ENCODE assay signal across 26 cellular contexts in the genomic region with DNA sequence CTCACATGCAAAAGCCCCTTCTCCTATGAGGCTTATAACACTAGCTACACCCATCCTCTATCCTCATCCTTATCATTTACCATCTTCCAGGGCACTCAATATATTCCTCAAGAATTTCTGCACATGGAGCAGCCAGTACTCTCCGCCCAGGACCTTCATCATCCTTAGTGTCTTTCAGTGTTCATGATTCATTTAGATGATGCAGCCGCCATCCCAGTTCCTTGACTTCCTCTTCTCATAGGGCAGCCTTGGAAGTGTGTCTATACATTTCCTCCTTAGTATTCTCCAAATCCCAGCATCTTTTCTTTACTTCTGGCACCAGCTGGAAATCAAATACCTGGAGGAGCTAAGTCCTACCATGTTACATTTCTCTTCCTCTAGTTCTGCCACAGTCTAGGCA.
"Had no signal": no experiment of that assay in that cellular context is flagged by ENCODE, and none has a peak within 500 bp of the region (broad histone marks: within the 10 kb centered on the region; RNA-seq: fewer than 3 reads in every experiment).

No MANE protein-coding gene starts in this region.

- H3K27me3 ChIP-seq: ascending aorta, brain microvascular endothelial cell, esophagus muscularis mucosa, foreskin keratinocyte, heart left ventricle, spleen, testis, transverse colon had no signal

- H3K27me3 Mint-ChIP-seq: activated naive CD8-positive, alpha-beta T cell treated with anti-CD3 and anti-CD28 coated beads, Interleukin-2, amount 10 ng/mL, durations not matched to agents 7 days and 5 days; effector memory CD8-positive, alpha-beta T cell had no signal

- H3K36me3 ChIP-seq: ascending aorta, brain microvascular endothelial cell, esophagus muscularis mucosa, heart left ventricle, spleen, transverse colon had no signal

- DNase-seq: activated CD4-positive, alpha-beta T cell treated with anti-CD3 and anti-CD28 coated beads for 1 hour; activated effector memory CD4-positive, alpha-beta T cell treated with Interleukin-2 at 50 U/mL for 16 hours; activated naive CD4-positive, alpha-beta T cell treated with anti-CD3 and anti-CD28 coated beads for 36 hours; activated naive CD8-positive, alpha-beta T cell treated with anti-CD3 and anti-CD28 coated beads, Interleukin-2, amount 10 ng/mL, durations not matched to agents 7 days and 5 days; brain microvascular endothelial cell; effector memory CD8-positive, alpha-beta T cell; foreskin keratinocyte; heart left ventricle; hypothalamus; immature natural killer cell; kidney; left colon; natural killer cell; posterior cingulate gyrus; right cardiac atrium; spleen; stimulated activated naive CD4-positive, alpha-beta T cell treated with Interleukin-2 at 50 U/mL for 16 hours; T-helper 9 cell; testis; transverse colon; WERI-Rb-1 had no signal

- H3K27ac Mint-ChIP-seq: activated naive CD4-positive, alpha-beta T cell treated with anti-CD3 and anti-CD28 coated beads for 36 hours; activated naive CD8-positive, alpha-beta T cell treated with anti-CD3 and anti-CD28 coated beads, Interleukin-2, amount 10 ng/mL, durations not matched to agents 7 days and 5 days; effector memory CD8-positive, alpha-beta T cell; T-helper 1 cell treated with Interleukin-12 subunit alpha and Interleukin-12 subunit beta and Interleukin-4 antibody, amounts not matched to agents 30 μg/mL and 1 μg/mL, for 36 hours had no signal

- FAIRE-seq: kidney, urothelium cell line had no signal

- H3K9me3 Mint-ChIP-seq: activated naive CD4-positive, alpha-beta T cell treated with anti-CD3 and anti-CD28 coated beads for 36 hours; activated naive CD8-positive, alpha-beta T cell treated with anti-CD3 and anti-CD28 coated beads, Interleukin-2, amount 10 ng/mL, durations not matched to agents 7 days and 5 days; effector memory CD8-positive, alpha-beta T cell; immature natural killer cell; natural killer cell; T-helper 1 cell treated with Interleukin-12 subunit alpha and Interleukin-12 subunit beta and Interleukin-4 antibody, amounts not matched to agents 30 μg/mL and 1 μg/mL, for 36 hours had no signal

- H3K27ac ChIP-seq: brain microvascular endothelial cell, coronary artery, esophagus muscularis mucosa, foreskin keratinocyte, heart left ventricle, spleen, testis, transverse colon, WERI-Rb-1 had no signal

- H3K4me3 ChIP-seq: ascending aorta, coronary artery, esophagus muscularis mucosa, heart left ventricle, spleen, testis, transverse colon had no signal

- H3K9me3 ChIP-seq: ascending aorta, esophagus muscularis mucosa, heart left ventricle, spleen, testis, transverse colon had no signal

- H3K4me3 Mint-ChIP-seq: activated naive CD4-positive, alpha-beta T cell treated with anti-CD3 and anti-CD28 coated beads for 36 hours; activated naive CD8-positive, alpha-beta T cell treated with anti-CD3 and anti-CD28 coated beads, Interleukin-2, amount 10 ng/mL, durations not matched to agents 7 days and 5 days; effector memory CD8-positive, alpha-beta T cell; T-helper 1 cell treated with Interleukin-12 subunit alpha and Interleukin-12 subunit beta and Interleukin-4 antibody, amounts not matched to agents 30 μg/mL and 1 μg/mL, for 36 hours had no signal

- ATAC-seq: effector memory CD8-positive, alpha-beta T cell; foreskin keratinocyte; heart left ventricle; left colon; natural killer cell; right cardiac atrium had no signal

- H3K36me3 Mint-ChIP-seq: activated naive CD8-positive, alpha-beta T cell treated with anti-CD3 and anti-CD28 coated beads, Interleukin-2, amount 10 ng/mL, durations not matched to agents 7 days and 5 days; immature natural killer cell; natural killer cell had no signal
